25 cellular contexts compared by ENCODE assay signal in the genomic region with DNA sequence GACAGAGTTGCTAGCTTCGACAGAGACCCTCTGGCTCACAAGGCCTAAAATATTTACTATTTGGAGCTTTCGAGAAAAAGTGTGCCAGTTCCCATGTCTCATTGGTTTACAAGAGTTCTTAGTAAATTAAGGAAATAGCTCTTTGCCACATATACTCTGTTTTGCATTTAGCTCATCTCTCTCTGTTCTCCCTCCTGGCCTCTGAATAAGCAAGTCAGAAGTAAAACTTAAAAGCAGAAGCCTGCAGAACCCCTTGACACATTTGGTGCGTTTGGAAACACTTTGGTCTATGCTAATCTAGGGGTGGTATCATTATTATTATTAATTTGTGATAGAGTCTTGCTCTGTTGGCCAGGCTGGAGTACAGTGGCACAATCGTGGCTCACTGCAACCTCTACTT. TPM values are rescaled to one million over a fixed set of nuclear protein-coding genes. Genes with fewer than 3 reads are reported as not detected.
DNase-seq lines count a peak whose midpoint lies in the region; ATAC-seq and TF ChIP-seq lines count a peak whose summit lies in the region.
"Had no signal": no experiment of that assay in that cellular context is flagged by ENCODE, and none has a peak within 500 bp of the region (broad histone marks: within the 10 kb centered on the region; RNA-seq: fewer than 3 reads in every experiment).

No MANE protein-coding gene starts in this region.

- CTCF ChIA-PET in activated CD4-positive, alpha-beta T cell treated with anti-CD3 and anti-CD28 coated beads, Interleukin-2, amount 10 ng/mL, durations not matched to agents 7 days and 5 days (lab: Charles Lee), result no interaction called here
- CTCF ChIA-PET in activated CD8-positive, alpha-beta T cell treated with anti-CD3 and anti-CD28 coated beads, Interleukin-2, amount 10 ng/mL, durations not matched to agents 7 days and 5 days (lab: Charles Lee), result interaction anchor here (1.1 kb wide), 2 partner anchors 25 to 118 kb away, joined by 3 to 4 read pairs; no protein-coding TSS in a partner anchor

- intact Hi-C loops in heart left ventricle (cut with DNase I), result loop anchor here in 1 of 10 donors (10.0 kb wide), 1 partner anchor 58 kb away; no protein-coding TSS in a partner anchor

- peaks cover 63% of the 10 kb centered on the region for H3K4me1 Mint-ChIP-seq in activated CD4-positive, alpha-beta T cell treated with anti-CD3 and anti-CD28 coated beads, Interleukin-2, amount 10 ng/mL, durations not matched to agents 7 days and 5 days
- peaks cover 62% of the 10 kb centered on the region for H3K4me1 Mint-ChIP-seq in activated CD8-positive, alpha-beta T cell treated with anti-CD3 and anti-CD28 coated beads, Interleukin-2, amount 10 ng/mL, durations not matched to agents 7 days and 5 days (ENCODE audit: low read depth)
- H3K4me1 Mint-ChIP-seq in naive thymus-derived CD8-positive, alpha-beta T cell, result peaks cover 45 to 86% (median 84%) of the 10 kb centered on the region in 4 donors

- H3K4me3 ChIP-seq in heart left ventricle, result no peak overlapping the region
- H3K4me3 ChIP-seq: ascending aorta; BLaER1 treated with 17β-estradiol and CSF1 and Interleukin-3, amounts not matched to agents 10 nM and 100 nM; lung had no signal

- TF ChIP-seq CTCF in heart left ventricle (IDR thresholded peaks at IDR 0.05), result no peak

- no peak for TF ChIP-seq POLR2A in heart left ventricle (IDR thresholded peaks at IDR 0.05)

- peaks cover 0 to 12% (median 3%) of the 10 kb centered on the region in 9 donors for H3K27me3 ChIP-seq in heart left ventricle
- H3K27me3 ChIP-seq: ascending aorta had no signal

- H3K27ac Mint-ChIP-seq in activated CD4-positive, alpha-beta T cell treated with anti-CD3 and anti-CD28 coated beads, Interleukin-2, amount 10 ng/mL, durations not matched to agents 7 days and 5 days, result peak overlapping the region; percentile 13
- peak overlapping the region; percentile 30 for H3K27ac Mint-ChIP-seq in activated CD8-positive, alpha-beta T cell treated with anti-CD3 and anti-CD28 coated beads, Interleukin-2, amount 10 ng/mL, durations not matched to agents 7 days and 5 days
- peak overlapping the region; percentile 45 to 94 (median 82) for H3K27ac Mint-ChIP-seq in naive thymus-derived CD8-positive, alpha-beta T cell

- no peak for DNase-seq in activated CD4-positive, alpha-beta T cell treated with anti-CD3 and anti-CD28 coated beads, Interleukin-2, amount 10 ng/mL, durations not matched to agents 7 days and 5 days
- DNase-seq in activated CD4-positive, alpha-beta T cell treated with anti-CD3 and anti-CD28 coated beads for 48 hours, result no peak
- DNase-seq in activated CD8-positive, alpha-beta T cell treated with anti-CD3 and anti-CD28 coated beads, Interleukin-2, amount 10 ng/mL, durations not matched to agents 7 days and 5 days, result no peak
- no peak for DNase-seq in naive thymus-derived CD8-positive, alpha-beta T cell
- DNase-seq in HPDE6-E6E7 (ENCODE audit: extremely low spot score) (no peak), NCI-H82 (lab: John Stamatoyannopoulos, UW) (no peak), heart left ventricle (no peak)
- DNase-seq: activated gamma-delta T cell; central memory CD4-positive, alpha-beta T cell; foreskin melanocyte; GF-D8; H7; hypothalamus; NCI-H1105; NCI-H2081 treated with DMSO at 0.1 percent for 48 hours; right cardiac atrium; stimulated activated CD8-positive, alpha-beta memory T cell treated with anti-CD3 and anti-CD28 coated beads, Interleukin-4, amount 100 ng/mL, for 48 hours; T1000 had no signal

- no peak overlapping the region for H3K4me3 Mint-ChIP-seq in activated CD4-positive, alpha-beta T cell treated with anti-CD3 and anti-CD28 coated beads, Interleukin-2, amount 10 ng/mL, durations not matched to agents 7 days and 5 days
- H3K4me3 Mint-ChIP-seq in activated CD8-positive, alpha-beta T cell treated with anti-CD3 and anti-CD28 coated beads, Interleukin-2, amount 10 ng/mL, durations not matched to agents 7 days and 5 days, result no peak overlapping the region
- H3K4me3 Mint-ChIP-seq in naive thymus-derived CD8-positive, alpha-beta T cell, result peak overlapping the region in 2 of 10 donors; percentile 3 to 22

- no peaks in the 10 kb centered on the region for H3K9me3 Mint-ChIP-seq in activated CD4-positive, alpha-beta T cell treated with anti-CD3 and anti-CD28 coated beads, Interleukin-2, amount 10 ng/mL, durations not matched to agents 7 days and 5 days
- no peaks in the 10 kb centered on the region for H3K9me3 Mint-ChIP-seq in activated CD8-positive, alpha-beta T cell treated with anti-CD3 and anti-CD28 coated beads, Interleukin-2, amount 10 ng/mL, durations not matched to agents 7 days and 5 days (ENCODE audit: insufficient read depth)
- no peaks in the 10 kb centered on the region for H3K9me3 Mint-ChIP-seq in naive thymus-derived CD8-positive, alpha-beta T cell

- no peaks in the 10 kb centered on the region for H3K9me3 ChIP-seq in heart left ventricle
- H3K9me3 ChIP-seq: ascending aorta had no signal

- ATAC-seq in GM18867 (IDR thresholded peaks at IDR 0.05; ENCODE audit: unreplicated experiment), result peak; percentile 41
- ATAC-seq in activated CD8-positive, alpha-beta T cell treated with anti-CD3 and anti-CD28 coated beads, Interleukin-2, amount 10 ng/mL, durations not matched to agents 7 days and 5 days, result no peak
- ATAC-seq in naive thymus-derived CD8-positive, alpha-beta T cell, result no peak
- ATAC-seq in heart left ventricle, result no peak
- ATAC-seq: activated CD4-positive, CD25-positive, alpha-beta regulatory T cell treated with anti-CD3 and anti-CD28 coated beads, Interleukin-2, amount 50 U/mL, for 24 hours; right cardiac atrium; SK-N-SH treated with all-trans-retinoic acid at 6 μM for 48 hours had no signal

- no peaks in the 10 kb centered on the region for H3K4me1 ChIP-seq in heart left ventricle
- H3K4me1 ChIP-seq: ascending aorta had no signal

- no peaks in the 10 kb centered on the region for H3K36me3 ChIP-seq in heart left ventricle
- H3K36me3 ChIP-seq: ascending aorta had no signal

- H3K36me3 Mint-ChIP-seq in activated CD4-positive, alpha-beta T cell treated with anti-CD3 and anti-CD28 coated beads, Interleukin-2, amount 10 ng/mL, durations not matched to agents 7 days and 5 days (ENCODE audit: low read depth), result peaks cover 68% of the 10 kb centered on the region
- peaks cover 71% of the 10 kb centered on the region for H3K36me3 Mint-ChIP-seq in activated CD8-positive, alpha-beta T cell treated with anti-CD3 and anti-CD28 coated beads, Interleukin-2, amount 10 ng/mL, durations not matched to agents 7 days and 5 days (ENCODE audit: low read depth)
- H3K36me3 Mint-ChIP-seq in naive thymus-derived CD8-positive, alpha-beta T cell, result peaks cover 2 to 71% (median 9%) of the 10 kb centered on the region in 3 donors

- no peak overlapping the region for H3K27ac ChIP-seq in heart left ventricle
- H3K27ac ChIP-seq: ascending aorta; BLaER1 treated with 17β-estradiol and CSF1 and Interleukin-3, amounts not matched to agents 10 nM and 100 nM had no signal

- POLR2A ChIA-PET in activated CD4-positive, alpha-beta T cell treated with anti-CD3 and anti-CD28 coated beads, Interleukin-2, amount 10 ng/mL, durations not matched to agents 7 days and 5 days (lab: Charles Lee), result no interaction called here
- POLR2A ChIA-PET in activated CD8-positive, alpha-beta T cell treated with anti-CD3 and anti-CD28 coated beads, Interleukin-2, amount 10 ng/mL, durations not matched to agents 7 days and 5 days (lab: Charles Lee), result no interaction called here
- POLR2A ChIA-PET in naive thymus-derived CD8-positive, alpha-beta T cell (lab: Charles Lee), result interaction anchor here (0.7 kb wide), 1 partner anchor 12 kb away, joined by 3 read pairs; no protein-coding TSS in a partner anchor

- 64 to 87% (median 74%) methylated on average over 3 to 4 of the region's 4 CpGs for WGBS in heart left ventricle, 4 donors

- H3K27me3 Mint-ChIP-seq in activated CD4-positive, alpha-beta T cell treated with anti-CD3 and anti-CD28 coated beads, Interleukin-2, amount 10 ng/mL, durations not matched to agents 7 days and 5 days, result no peaks in the 10 kb centered on the region
- no peaks in the 10 kb centered on the region for H3K27me3 Mint-ChIP-seq in activated CD8-positive, alpha-beta T cell treated with anti-CD3 and anti-CD28 coated beads, Interleukin-2, amount 10 ng/mL, durations not matched to agents 7 days and 5 days (ENCODE audit: low read depth)
- no peaks in the 10 kb centered on the region for H3K27me3 Mint-ChIP-seq in naive thymus-derived CD8-positive, alpha-beta T cell

RNA-seq across cellular contexts. Expression of gene CARD11, which starts 6.4 kb away (rescaled TPM):
- 100 to 1,000 TPM; 160 to 167 TPM for total RNA-seq in activated CD4-positive, alpha-beta T cell treated with anti-CD3 and anti-CD28 coated beads, Interleukin-2, amount 10 ng/mL, durations not matched to agents 7 days and 5 days
- 100 to 1,000 TPM; 178 TPM for total RNA-seq in activated CD8-positive, alpha-beta T cell treated with anti-CD3 and anti-CD28 coated beads, Interleukin-2, amount 10 ng/mL, durations not matched to agents 7 days and 5 days
- total RNA-seq in naive thymus-derived CD8-positive, alpha-beta T cell, result 100 to 1,000 TPM; 104 to 109 TPM
- polyA plus RNA-seq in naive thymus-derived CD8-positive, alpha-beta T cell, result 10 to 100 TPM; 10.8 to 40.2 (median 18.9) TPM
- 1 to 10 TPM in 2 of 9 donors, under 1 TPM in 5, not detected in 2; 0.15 to 3.2 (median 0.87) TPM for total RNA-seq in heart left ventricle
- polyA plus RNA-seq in heart left ventricle, result under 1 TPM; 0.15 to 0.32 TPM
- total RNA-seq: LHCN-M2 had no signal

Comparison
In these comparisons a context has a peak if more than half of its experiments do, and no peak if none do; other contexts are left out.
1. H3K27ac Mint-ChIP-seq: peak in every context shown above with its lines; median percentile 82 in naive thymus-derived CD8-positive, alpha-beta T cell; 30 in activated CD8-positive, alpha-beta T cell treated with anti-CD3 and anti-CD28 coated beads, Interleukin-2, amount 10 ng/mL, durations not matched to agents 7 days and 5 days; 13 in activated CD4-positive, alpha-beta T cell treated with anti-CD3 and anti-CD28 coated beads, Interleukin-2, amount 10 ng/mL, durations not matched to agents 7 days and 5 days.
2. RNA of gene CARD11, which starts 6.4 kb away (total RNA-seq): 178 TPM in activated CD8-positive, alpha-beta T cell treated with anti-CD3 and anti-CD28 coated beads, Interleukin-2, amount 10 ng/mL, durations not matched to agents 7 days and 5 days, 160 to 167 TPM in activated CD4-positive, alpha-beta T cell treated with anti-CD3 and anti-CD28 coated beads, Interleukin-2, amount 10 ng/mL, durations not matched to agents 7 days and 5 days and 104 to 109 TPM in naive thymus-derived CD8-positive, alpha-beta T cell; 0.15 to 3.2 TPM in heart left ventricle; every median in the first group is over 10 times any median in the second.